ENCODE assay signal across 26 cellular contexts in the genomic region with DNA sequence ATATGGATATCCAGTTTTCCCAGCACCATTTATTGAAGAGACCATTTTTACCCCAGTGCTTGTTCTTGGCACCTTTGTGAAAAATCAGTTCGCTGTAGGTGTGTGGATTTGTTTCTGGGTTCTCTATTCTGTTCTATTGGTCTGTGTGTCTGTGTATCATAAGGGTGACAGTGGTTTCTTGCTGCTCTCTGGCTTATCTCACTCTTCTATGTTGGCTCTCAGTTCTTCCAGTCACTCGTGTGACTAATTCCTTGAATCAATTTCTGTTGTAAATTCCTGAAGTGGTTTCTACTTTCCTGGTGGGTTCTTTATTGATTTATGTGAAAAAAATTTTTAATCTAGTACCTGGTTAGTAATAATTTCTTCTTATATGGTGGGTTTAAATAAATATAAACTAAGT. TPM values are rescaled to one million over a fixed set of nuclear protein-coding genes. Genes with fewer than 3 reads are reported as not detected.
A peak's percentile ranks its signal among the peaks of the same experiment; 100 is the strongest.
DNase-seq lines count a peak whose midpoint lies in the region; ATAC-seq and TF ChIP-seq lines count a peak whose summit lies in the region.
"Had no signal": no experiment of that assay in that cellular context is flagged by ENCODE, and none has a peak within 500 bp of the region (broad histone marks: within the 10 kb centered on the region; RNA-seq: fewer than 3 reads in every experiment).

No MANE protein-coding gene starts in this region.

- H3K9ac ChIP-seq in GM23248, result no peak overlapping the region

- no peak for TF ChIP-seq CTCF in fibroblast of the aortic adventitia (IDR thresholded peaks at IDR 0.05; ENCODE audit: insufficient read depth, low read length)

- H2AFZ ChIP-seq in GM23248, result 0 out of 2 replicates have a peak overlapping the region, but pooled peaks have one; percentile 26

- DNase-seq in AG08395 (ENCODE audit: low spot score) (peak; percentile 33), GM23248 (peak; percentile 46), fibroblast of the aortic adventitia (ENCODE audit: low read depth) (peak; percentile 47), GM19240 (ENCODE audit: insufficient read length, low spot score) (no peak)
- no peak for DNase-seq in stimulated activated CD4-positive, alpha-beta T cell treated with anti-CD3 and anti-CD28 coated beads, Interleukin-4, amount 100 ng/mL, for 24 hours
- DNase-seq: activated CD4-positive, alpha-beta T cell treated with anti-CD3 and anti-CD28 coated beads for 1 hour; activated CD8-positive, alpha-beta T cell treated with anti-CD3 and anti-CD28 coated beads for 36 hours; activated T-cell treated with anti-CD3 and anti-CD28 coated beads for 4 hours; DMS53; heart left ventricle; Kasumi-1; kidney glomerular epithelial cell; lower lobe of right lung; NCI-H1694 treated with DMSO at 0.1 percent for 48 hours; NCI-H2171 treated with DMSO at 0.1 percent for 48 hours; NCI-H524 treated with DMSO at 0.1 percent for 48 hours; stimulated activated CD8-positive, alpha-beta memory T cell treated with anti-CD3 and anti-CD28 coated beads, Interleukin-4, amount 100 ng/mL, for 48 hours; stimulated activated naive CD8-positive, alpha-beta T cell treated with anti-CD3 and anti-CD28 coated beads, Interleukin-15, amount 100 ng/mL, for 72 hours; thyroid gland had no signal

- in situ Hi-C loops in GM23248 (cut with MboI), result no loop called here

- H3K4me3 ChIP-seq in GM23248 (no peak overlapping the region), fibroblast of the aortic adventitia (ENCODE audit: low read depth, low read length) (no peak overlapping the region)
- H3K4me3 ChIP-seq: heart left ventricle, lower lobe of right lung, skin epidermis, thyroid gland had no signal

- no peaks in the 10 kb centered on the region for H3K9me3 ChIP-seq in GM23248 (ENCODE audit: low read depth)
- H3K9me3 ChIP-seq: heart left ventricle, lower lobe of right lung, thyroid gland had no signal

- H3K79me2 ChIP-seq in GM23248 (ENCODE audit: insufficient read depth), result no peaks in the 10 kb centered on the region

- no peaks in the 10 kb centered on the region for H4K20me1 ChIP-seq in GM23248 (ENCODE audit: insufficient read depth)

- WGBS in GM23248 (ENCODE audit: low coverage in 1 of 2, low lambda C conversion rate in 2 of 2, missing lambda C conversion rate in 2 of 2), 2 experiments, result 53 to 64% methylated on average over 2 of the region's 2 CpGs

- no peaks in the 10 kb centered on the region for H3K27me3 ChIP-seq in GM23248 (replicated peaks; ENCODE audit: insufficient read depth)
- H3K27me3 ChIP-seq: heart left ventricle, thyroid gland had no signal

- H3K9me2 ChIP-seq in GM23248 (ENCODE audit: insufficient read depth), result no peaks in the 10 kb centered on the region

- H3K36me3 ChIP-seq in GM23248 (ENCODE audit: low read depth), result no peaks in the 10 kb centered on the region
- H3K36me3 ChIP-seq: heart left ventricle, lower lobe of right lung, thyroid gland had no signal

- H3K27ac ChIP-seq in GM23248, result no peak overlapping the region
- H3K27ac ChIP-seq: heart left ventricle, HL-60, lower lobe of right lung, skin epidermis, thyroid gland had no signal

- H3F3A ChIP-seq in GM23248 (ENCODE audit: insufficient read depth), result no peaks in the 10 kb centered on the region

- H3K4me1 ChIP-seq in GM23248 (ENCODE audit: insufficient read depth), result peaks cover 15% of the 10 kb centered on the region
- H3K4me1 ChIP-seq: heart left ventricle, lower lobe of right lung, thyroid gland had no signal

- H3K4me2 ChIP-seq in GM23248 (ENCODE audit: unreplicated experiment), result peak overlapping the region; percentile 13

- peak; percentile 80 for ATAC-seq in SK-N-SH treated with all-trans-retinoic acid at 6 μM for 48 hours
- ATAC-seq in HG03442 (IDR thresholded peaks at IDR 0.05; ENCODE audit: unreplicated experiment), result no peak
- no peak for ATAC-seq in GM18870 (IDR thresholded peaks at IDR 0.05; ENCODE audit: unreplicated experiment)
- ATAC-seq: activated CD8-positive, alpha-beta T cell treated with anti-CD3 and anti-CD28 coated beads for 36 hours; heart left ventricle; lower lobe of right lung; stimulated activated naive CD8-positive, alpha-beta T cell treated with anti-CD3 and anti-CD28 coated beads, Interleukin-15, amount 100 ng/mL, for 72 hours had no signal

TF ChIP-seq in SK-N-SH treated with all-trans-retinoic acid at 6 μM for 48 hours, 23 proteins besides CTCF, POLR2A, EP300 and RAD21:
- no peak for TF ChIP-seq PPARA (CRISPR knock-in tag; IDR thresholded peaks at IDR 0.05; ENCODE audit: borderline replicate concordance)
- no peak for TF ChIP-seq OSR1 (CRISPR knock-in tag; IDR thresholded peaks at IDR 0.05)
- no peak for TF ChIP-seq ZFP3 (CRISPR knock-in tag; IDR thresholded peaks at IDR 0.05)
- TF ChIP-seq BACH2 (CRISPR knock-in tag; IDR thresholded peaks at IDR 0.05; ENCODE audit: borderline replicate concordance), result no peak
- no peak for TF ChIP-seq TOX (CRISPR knock-in tag; IDR thresholded peaks at IDR 0.05; ENCODE audit: borderline replicate concordance)
- TF ChIP-seq ESRRG (CRISPR knock-in tag; IDR thresholded peaks at IDR 0.05), result no peak
- TF ChIP-seq CSDC2 (CRISPR knock-in tag; IDR thresholded peaks at IDR 0.05), result no peak
- TF ChIP-seq ZNF565 (CRISPR knock-in tag; conservative IDR thresholded peaks at IDR 0.05; ENCODE audit: low read depth), result no peak
- TF ChIP-seq, protein P1, sequence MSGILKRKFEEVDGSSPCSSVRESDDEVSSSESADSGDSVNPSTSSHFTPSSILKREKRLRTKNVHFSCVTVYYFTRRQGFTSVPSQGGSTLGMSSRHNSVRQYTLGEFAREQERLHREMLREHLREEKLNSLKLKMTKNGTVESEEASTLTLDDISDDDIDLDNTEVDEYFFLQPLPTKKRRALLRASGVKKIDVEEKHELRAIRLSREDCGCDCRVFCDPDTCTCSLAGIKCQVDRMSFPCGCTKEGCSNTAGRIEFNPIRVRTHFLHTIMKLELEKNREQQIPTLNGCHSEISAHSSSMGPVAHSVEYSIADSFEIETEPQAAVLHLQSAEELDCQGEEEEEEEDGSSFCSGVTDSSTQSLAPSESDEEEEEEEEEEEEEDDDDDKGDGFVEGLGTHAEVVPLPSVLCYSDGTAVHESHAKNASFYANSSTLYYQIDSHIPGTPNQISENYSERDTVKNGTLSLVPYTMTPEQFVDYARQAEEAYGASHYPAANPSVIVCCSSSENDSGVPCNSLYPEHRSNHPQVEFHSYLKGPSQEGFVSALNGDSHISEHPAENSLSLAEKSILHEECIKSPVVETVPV (CRISPR knock-in tag; IDR thresholded peaks at IDR 0.05), result no peak
- TF ChIP-seq, protein P2, sequence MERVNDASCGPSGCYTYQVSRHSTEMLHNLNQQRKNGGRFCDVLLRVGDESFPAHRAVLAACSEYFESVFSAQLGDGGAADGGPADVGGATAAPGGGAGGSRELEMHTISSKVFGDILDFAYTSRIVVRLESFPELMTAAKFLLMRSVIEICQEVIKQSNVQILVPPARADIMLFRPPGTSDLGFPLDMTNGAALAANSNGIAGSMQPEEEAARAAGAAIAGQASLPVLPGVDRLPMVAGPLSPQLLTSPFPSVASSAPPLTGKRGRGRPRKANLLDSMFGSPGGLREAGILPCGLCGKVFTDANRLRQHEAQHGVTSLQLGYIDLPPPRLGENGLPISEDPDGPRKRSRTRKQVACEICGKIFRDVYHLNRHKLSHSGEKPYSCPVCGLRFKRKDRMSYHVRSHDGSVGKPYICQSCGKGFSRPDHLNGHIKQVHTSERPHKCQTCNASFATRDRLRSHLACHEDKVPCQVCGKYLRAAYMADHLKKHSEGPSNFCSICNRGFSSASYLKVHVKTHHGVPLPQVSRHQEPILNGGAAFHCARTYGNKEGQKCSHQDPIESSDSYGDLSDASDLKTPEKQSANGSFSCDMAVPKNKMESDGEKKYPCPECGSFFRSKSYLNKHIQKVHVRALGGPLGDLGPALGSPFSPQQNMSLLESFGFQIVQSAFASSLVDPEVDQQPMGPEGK (CRISPR knock-in tag; IDR thresholded peaks at IDR 0.05; ENCODE audit: borderline replicate concordance), result no peak
- TF ChIP-seq TCF4 (CRISPR knock-in tag; IDR thresholded peaks at IDR 0.05; ENCODE audit: borderline replicate concordance), result no peak
- no peak for TF ChIP-seq SNAI2 (CRISPR knock-in tag; IDR thresholded peaks at IDR 0.05)
- no peak for TF ChIP-seq GLIS3 (CRISPR knock-in tag; IDR thresholded peaks at IDR 0.05)
TF ChIP-seq in SK-N-SH treated with all-trans-retinoic acid at 6 μM for 48 hours: peak in this region for 0.

RNA-seq across cellular contexts. Expression of a gene that starts 58.3 kb away (rescaled TPM):
- under 0.01 and 1.3 TPM in 2 replicates for total RNA-seq in GM23248 (2014; rRNA removed; shearing (Covaris generic))
- 0.06 and 0.09 TPM in 2 replicates for polyA plus RNA-seq in GM23248 (2016; fragmentation: Nextera tagmentation; extraction: Ambion mirVana)
- 0.16 and 0.27 TPM in 2 replicates for total RNA-seq in fibroblast of the aortic adventitia (ENCODE audit: low replicate concordance)
- total RNA-seq: activated CD8-positive, alpha-beta T cell treated with anti-CD3 and anti-CD28 coated beads for 36 hours; mononuclear cell; T-helper 1 cell treated with Interleukin-12 subunit alpha and Interleukin-12 subunit beta and Interleukin-4 antibody, amounts not matched to agents 30 ng/mL and 1 ng/mL, for 36 hours had no signal

Comparison
In these comparisons a context has a peak if more than half of its experiments do, and no peak if none do; other contexts are left out.
1. DNase-seq: peak in AG08395 (single experiment), GM23248 (single experiment) and fibroblast of the aortic adventitia (single experiment); none in stimulated activated CD4-positive, alpha-beta T cell treated with anti-CD3 and anti-CD28 coated beads, Interleukin-4, amount 100 ng/mL, for 24 hours (single experiment) and GM19240 (single experiment).